ENCODE assay signal across 21 cellular contexts in the genomic region with DNA sequence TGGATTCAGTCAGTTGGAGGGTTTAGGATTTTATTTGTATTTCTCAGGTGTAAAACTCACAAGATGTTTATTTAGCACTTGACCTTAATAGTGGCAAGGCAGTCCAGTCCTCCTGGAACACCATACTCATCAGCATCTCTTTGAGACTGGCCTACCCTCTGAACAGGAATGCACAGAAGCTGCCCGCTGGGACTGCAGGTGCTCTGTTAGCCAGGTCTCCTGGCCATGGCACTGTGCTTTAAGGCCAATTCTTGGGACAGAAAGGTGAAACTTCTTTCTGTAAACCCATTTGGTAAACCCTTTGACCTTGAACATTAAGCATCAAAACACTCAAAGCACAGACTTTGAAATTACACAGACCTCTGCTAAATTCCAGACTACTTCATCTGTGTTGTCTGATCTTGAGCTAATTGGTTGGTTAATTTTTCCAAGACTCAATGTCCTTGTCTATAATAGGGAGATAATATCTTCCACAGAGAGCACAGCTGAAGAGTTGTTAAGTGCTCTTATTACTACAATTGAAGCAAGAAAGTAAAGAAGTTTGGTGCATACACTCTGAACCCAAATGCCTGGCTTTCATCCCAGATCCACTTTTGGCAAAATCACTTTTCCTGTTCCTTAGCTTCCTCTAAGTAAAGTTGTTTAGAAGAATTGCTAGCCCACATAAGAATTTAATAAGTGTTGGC. TPM values are rescaled to one million over a fixed set of nuclear protein-coding genes. Genes with fewer than 3 reads are reported as not detected.
DNase-seq lines count a peak whose midpoint lies in the region; ATAC-seq and TF ChIP-seq lines count a peak whose summit lies in the region.
"Had no signal": no experiment of that assay in that cellular context is flagged by ENCODE, and none has a peak within 500 bp of the region (broad histone marks: within the 10 kb centered on the region; RNA-seq: fewer than 3 reads in every experiment).

No MANE protein-coding gene starts in this region.

- H3K4me3 ChIP-seq in BE2C (ENCODE audit: low read depth, low read length): no peak overlapping the region
- H3K4me3 ChIP-seq in osteoblast (ENCODE audit: insufficient read depth, low read length): no peak overlapping the region
- H3K4me3 ChIP-seq: colonic mucosa had no signal

- no peak overlapping the region for H3K4me2 ChIP-seq in osteoblast (ENCODE audit: insufficient read depth, low read length)

- DNase-seq in BE2C (peak; percentile 34), SK-N-DZ (ENCODE audit: low spot score) (peak; percentile 97), fibroblast of peridontal ligament (ENCODE audit: extremely low read depth) (peak; percentile 83), osteoblast (ENCODE audit: insufficient read length, low spot score, missing footprints) (peak; percentile 54), KBM-7 (no peak)
- DNase-seq in activated CD4-positive, alpha-beta T cell treated with anti-CD3 and anti-CD28 coated beads, Interleukin-2, amount 50 U/mL, for 1 hour: no peak
- DNase-seq: activated B cell treated with CpG ODN at 0.5 μM for 24 hours; activated CD8-positive, alpha-beta T cell treated with anti-CD3 and anti-CD28 coated beads for 36 hours; activated naive CD4-positive, alpha-beta T cell treated with anti-CD3 and anti-CD28 coated beads, Interleukin-2, amount 50 U/mL, for 16 hours; activated T-cell treated with anti-CD3 and anti-CD28 coated beads, Interleukin-2, amount 50 U/mL, for 24 hours; CD4-positive, alpha-beta T cell; colonic mucosa; HFFc6; kidney glomerular epithelial cell; NCI-H1417 treated with DMSO at 0.1 percent for 48 hours; NCI-H2171; SHP77; T-helper 17 cell had no signal

- TF ChIP-seq CTCF in BE2C (IDR thresholded peaks at IDR 0.05; ENCODE audit: low read depth, low read length): no peak
- no peak for TF ChIP-seq CTCF in osteoblast (IDR thresholded peaks at IDR 0.05; ENCODE audit: extremely low read depth, low read depth, low read length)

- H3K9me3 ChIP-seq in BE2C: no peaks in the 10 kb centered on the region
- no peaks in the 10 kb centered on the region for H3K9me3 ChIP-seq in osteoblast (ENCODE audit: low read depth, low read length)
- H3K9me3 ChIP-seq: colonic mucosa had no signal

- H3K27me3 ChIP-seq in BE2C: no peaks in the 10 kb centered on the region
- no peaks in the 10 kb centered on the region for H3K27me3 ChIP-seq in osteoblast (ENCODE audit: insufficient read depth, low read length)
- H3K27me3 ChIP-seq: colonic mucosa had no signal

- no peaks in the 10 kb centered on the region for H4K20me1 ChIP-seq in osteoblast (ENCODE audit: insufficient read depth, low read length)

- no peak overlapping the region for H3K27ac ChIP-seq in osteoblast (ENCODE audit: low read depth, low read length)
- H3K27ac ChIP-seq: colonic mucosa had no signal

- in situ Hi-C loops in KBM-7 (cut with MboI; ENCODE audit: low pct_unique_long_range_greater_than_20kb, low sequenced_read_pairs): no loop called here

- peak overlapping the region; percentile 23 for H2AFZ ChIP-seq in osteoblast (ENCODE audit: low read length)

- H3K4me1 ChIP-seq in BE2C (peaks cover 22% of the 10 kb centered on the region), osteoblast (ENCODE audit: insufficient read depth, low read length) (peaks cover 11% of the 10 kb centered on the region)
- H3K4me1 ChIP-seq: colonic mucosa had no signal

- H3K36me3 ChIP-seq in BE2C (no peaks in the 10 kb centered on the region; the same call in 1 of the 2 replicates), osteoblast (ENCODE audit: insufficient read depth, low read length) (no peaks in the 10 kb centered on the region)
- H3K36me3 ChIP-seq: colonic mucosa had no signal

- H3K79me2 ChIP-seq in osteoblast (ENCODE audit: insufficient read depth, low read length): no peaks in the 10 kb centered on the region

- ATAC-seq in HG02973 (IDR thresholded peaks at IDR 0.05; ENCODE audit: unreplicated experiment) (no peak), HG02938 (IDR thresholded peaks at IDR 0.05; ENCODE audit: unreplicated experiment) (no peak)
- ATAC-seq: activated CD8-positive, alpha-beta T cell treated with anti-CD3 and anti-CD28 coated beads for 36 hours; T-helper 17 cell had no signal

RNA-seq across cellular contexts. Expression of gene NT5E, which starts 54.9 kb away (rescaled TPM):
- 6.8 TPM for polyA plus RNA-seq in BE2C (2012; ENCODE audit: insufficient read depth, insufficient read length, low read depth)
- polyA plus RNA-seq in SK-N-DZ (2014; cell fraction: cytosol; rRNA removed): 1.1 and 3.6 TPM in 2 replicates
- polyA plus RNA-seq in SK-N-DZ (2014; cell fraction: nucleus; rRNA removed): 2.9 and 5.1 TPM in 2 replicates
- 219 and 280 TPM in 2 replicates for total RNA-seq in osteoblast
- polyA plus RNA-seq: neural cell had no signal

Comparison
In these comparisons a context has a peak if more than half of its experiments do, and no peak if none do; other contexts are left out.
1. DNase-seq: peak in BE2C (single experiment), SK-N-DZ (single experiment), fibroblast of peridontal ligament (single experiment) and osteoblast (single experiment); none in KBM-7 (single experiment) and activated CD4-positive, alpha-beta T cell treated with anti-CD3 and anti-CD28 coated beads, Interleukin-2, amount 50 U/mL, for 1 hour (single experiment).